Comparison of ENCODE assay signal across 8 cellular contexts in genomic region chr16:23739516-23739915, GRCh38. TPM values are rescaled to one million over a fixed set of nuclear protein-coding genes. Genes with fewer than 3 reads are reported as not detected.
"Had no signal": no experiment of that assay in that cellular context is flagged by ENCODE, and none has a peak within 500 bp of the region (broad histone marks: within the 10 kb centered on the region; RNA-seq: fewer than 3 reads in every experiment).

No MANE protein-coding gene starts in this region.

- H3K36me3 Mint-ChIP-seq: IgD-negative memory B cell had no signal

- H3K4me3 Mint-ChIP-seq: IgD-negative memory B cell had no signal

- H3K4me3 ChIP-seq: K562 had no signal

- DNase-seq: IMR-90, KBM-7, KG1 had no signal

- FAIRE-seq: HTR-8/SVneo, K562 had no signal

- H3K27ac ChIP-seq: HL-60 had no signal

- H3K9me3 Mint-ChIP-seq: IgD-negative memory B cell had no signal

- H3K27ac Mint-ChIP-seq: IgD-negative memory B cell had no signal

- ATAC-seq: K562 had no signal

RNA-seq across cellular contexts. Expression of gene CHP2, which starts 15.3 kb away (rescaled TPM):
- total RNA-seq: HT1080, IMR-90 had no signal
- polyA plus RNA-seq: IgD-negative memory B cell, IMR-90 had no signal

RNA-seq across cellular contexts. Expression of gene ERN2, which starts 26.5 kb away (rescaled TPM):
- total RNA-seq: HT1080 had no signal
- polyA plus RNA-seq: IgD-negative memory B cell had no signal
